23 cellular contexts compared by ENCODE assay signal in genomic region chr2:206494061-206494460, GRCh38.
"Had no signal": no experiment of that assay in that cellular context is flagged by ENCODE, and none has a peak within 500 bp of the region (broad histone marks: within the 10 kb centered on the region; RNA-seq: fewer than 3 reads in every experiment).

No MANE protein-coding gene starts in this region.

- H3K27me3 ChIP-seq: ovary, right atrium auricular region, right lobe of liver, stomach, testis, thyroid gland, transverse colon, upper lobe of right lung had no signal

- H3K9me3 ChIP-seq: left ventricle myocardium inferior, ovary, right atrium auricular region, right lobe of liver, stomach, testis, thyroid gland, transverse colon, upper lobe of right lung had no signal

- H3K27ac ChIP-seq: left ventricle myocardium inferior, ovary, right atrium auricular region, right lobe of liver, stomach, testis, thyroid gland, transverse colon, upper lobe of right lung had no signal

- H3K4me2 ChIP-seq: smooth muscle cell had no signal

- H3K36me3 ChIP-seq: ovary, right atrium auricular region, right lobe of liver, stomach, thyroid gland, transverse colon, upper lobe of right lung had no signal

- FAIRE-seq: urothelium cell line had no signal

- H3K4me1 ChIP-seq: left ventricle myocardium inferior, right atrium auricular region, right lobe of liver, stomach, testis, thyroid gland, transverse colon, upper lobe of right lung had no signal

- H3K4me3 ChIP-seq: left ventricle myocardium inferior, lung, ovary, right atrium auricular region, right lobe of liver, smooth muscle cell, stomach, testis, thyroid gland, transverse colon, upper lobe of right lung had no signal

- DNase-seq: islet precursor cell; left ventricle myocardium inferior; mesendoderm; naive B cell; natural killer cell; nephron progenitor cell; ovary; right lobe of liver; stimulated activated CD4-positive, alpha-beta T cell treated with anti-CD3 and anti-CD28 coated beads, Interleukin-1b, Interleukin-23, amount 100 ng/mL, for 48 hours; stimulated activated CD4-positive, alpha-beta T cell treated with anti-CD3 and anti-CD28 coated beads, Interleukin-2, amount 100 ng/mL, for 48 hours; stimulated activated CD4-positive, alpha-beta T cell treated with anti-CD3 and anti-CD28 coated beads, Interleukin-4, amount 100 ng/mL, for 4 hours; stimulated activated CD8-positive, alpha-beta memory T cell treated with anti-CD3 and anti-CD28 coated beads, Interleukin-4, amount 100 ng/mL, for 48 hours; stimulated activated naive CD8-positive, alpha-beta T cell treated with anti-CD3 and anti-CD28 coated beads, Interleukin-15, Interleukin-2, amounts not matched to agents 100 U/mL and 50 U/mL, for 24 hours; stomach; testis; thyroid gland; transverse colon; upper lobe of right lung had no signal

- ATAC-seq: natural killer cell; right lobe of liver; stimulated activated memory B cell treated with anti-CD40 and anti-IgM and Interleukin-4, amounts not matched to agents 10 μg/mL and 1 μg/mL and 100 μg/mL, for 72 hours; stimulated activated naive CD8-positive, alpha-beta T cell treated with anti-CD3 and anti-CD28 coated beads, Interleukin-15, Interleukin-2, amounts not matched to agents 100 U/mL and 50 U/mL, for 24 hours; upper lobe of right lung had no signal
